Comparison of ENCODE assay signal across 1 cellular context in genomic region chr13:54162069-54162468, GRCh38.
TF ChIP-seq lines count a peak whose summit lies in the region.

No MANE protein-coding gene starts in this region.

TF ChIP-seq in WTC11, 78 proteins besides CTCF, POLR2A, EP300 and RAD21:
- TF ChIP-seq, protein P1, sequence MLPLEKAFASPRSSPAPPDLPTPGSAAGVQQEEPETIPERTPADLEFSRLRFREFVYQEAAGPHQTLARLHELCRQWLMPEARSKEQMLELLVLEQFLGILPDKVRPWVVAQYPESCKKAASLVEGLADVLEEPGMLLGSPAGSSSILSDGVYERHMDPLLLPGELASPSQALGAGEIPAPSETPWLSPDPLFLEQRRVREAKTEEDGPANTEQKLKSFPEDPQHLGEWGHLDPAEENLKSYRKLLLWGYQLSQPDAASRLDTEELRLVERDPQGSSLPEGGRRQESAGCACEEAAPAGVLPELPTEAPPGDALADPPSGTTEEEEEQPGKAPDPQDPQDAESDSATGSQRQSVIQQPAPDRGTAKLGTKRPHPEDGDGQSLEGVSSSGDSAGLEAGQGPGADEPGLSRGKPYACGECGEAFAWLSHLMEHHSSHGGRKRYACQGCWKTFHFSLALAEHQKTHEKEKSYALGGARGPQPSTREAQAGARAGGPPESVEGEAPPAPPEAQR (CRISPR knock-in tag; IDR thresholded peaks at IDR 0.05): no peak
- TF ChIP-seq RELA (CRISPR knock-in tag; IDR thresholded peaks at IDR 0.05; ENCODE audit: borderline replicate concordance) (no peak), ESRRA (CRISPR knock-in tag; IDR thresholded peaks at IDR 0.05; ENCODE audit: borderline replicate concordance) (no peak), ATF3 (CRISPR knock-in tag; conservative IDR thresholded peaks at IDR 0.05) (no peak), ZNF423 (CRISPR knock-in tag; IDR thresholded peaks at IDR 0.05) (no peak), PRRX2 (CRISPR knock-in tag; IDR thresholded peaks at IDR 0.05) (no peak), RORB (CRISPR knock-in tag; IDR thresholded peaks at IDR 0.05) (no peak), ZMAT4 (CRISPR knock-in tag; IDR thresholded peaks at IDR 0.05) (no peak), FOXK1 (CRISPR knock-in tag; IDR thresholded peaks at IDR 0.05) (no peak), ZBTB21 (CRISPR knock-in tag; IDR thresholded peaks at IDR 0.05; ENCODE audit: borderline replicate concordance) (no peak), CREB1 (CRISPR knock-in tag; IDR thresholded peaks at IDR 0.05) (no peak), STAT6 (CRISPR knock-in tag; conservative IDR thresholded peaks at IDR 0.05; ENCODE audit: low read depth) (no peak), ZNF512 (CRISPR knock-in tag; IDR thresholded peaks at IDR 0.05; ENCODE audit: borderline replicate concordance) (no peak)
- TF ChIP-seq, protein P2, sequence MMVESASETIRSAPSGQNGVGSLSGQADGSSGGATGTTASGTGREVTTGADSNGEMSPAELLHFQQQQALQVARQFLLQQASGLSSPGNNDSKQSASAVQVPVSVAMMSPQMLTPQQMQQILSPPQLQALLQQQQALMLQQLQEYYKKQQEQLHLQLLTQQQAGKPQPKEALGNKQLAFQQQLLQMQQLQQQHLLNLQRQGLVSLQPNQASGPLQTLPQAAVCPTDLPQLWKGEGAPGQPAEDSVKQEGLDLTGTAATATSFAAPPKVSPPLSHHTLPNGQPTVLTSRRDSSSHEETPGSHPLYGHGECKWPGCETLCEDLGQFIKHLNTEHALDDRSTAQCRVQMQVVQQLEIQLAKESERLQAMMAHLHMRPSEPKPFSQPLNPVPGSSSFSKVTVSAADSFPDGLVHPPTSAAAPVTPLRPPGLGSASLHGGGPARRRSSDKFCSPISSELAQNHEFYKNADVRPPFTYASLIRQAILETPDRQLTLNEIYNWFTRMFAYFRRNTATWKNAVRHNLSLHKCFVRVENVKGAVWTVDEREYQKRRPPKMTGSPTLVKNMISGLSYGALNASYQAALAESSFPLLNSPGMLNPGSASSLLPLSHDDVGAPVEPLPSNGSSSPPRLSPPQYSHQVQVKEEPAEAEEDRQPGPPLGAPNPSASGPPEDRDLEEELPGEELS (CRISPR knock-in tag; IDR thresholded peaks at IDR 0.05): no peak
TF ChIP-seq in WTC11: peak in this region for 0.
